ENCODE assay signal across 1 cellular context in genomic region chr2:42788478-42788793, GRCh38.
TF ChIP-seq lines count a peak whose summit lies in the region.

No MANE protein-coding gene starts in this region.

TF ChIP-seq in HepG2, 621 proteins besides CTCF, POLR2A, EP300 and RAD21 (continued from another document):
- TF ChIP-seq DDIT3 (CRISPR knock-in tag; IDR thresholded peaks at IDR 0.05) (no peak), NR2C2 (CRISPR knock-in tag; IDR thresholded peaks at IDR 0.05; ENCODE audit: borderline replicate concordance) (no peak; the same call in 1 of the 2 replicates), NFKBIZ (CRISPR knock-in tag; IDR thresholded peaks at IDR 0.05) (no peak)
